ENCODE assay signal across 8 cellular contexts in the genomic region with DNA sequence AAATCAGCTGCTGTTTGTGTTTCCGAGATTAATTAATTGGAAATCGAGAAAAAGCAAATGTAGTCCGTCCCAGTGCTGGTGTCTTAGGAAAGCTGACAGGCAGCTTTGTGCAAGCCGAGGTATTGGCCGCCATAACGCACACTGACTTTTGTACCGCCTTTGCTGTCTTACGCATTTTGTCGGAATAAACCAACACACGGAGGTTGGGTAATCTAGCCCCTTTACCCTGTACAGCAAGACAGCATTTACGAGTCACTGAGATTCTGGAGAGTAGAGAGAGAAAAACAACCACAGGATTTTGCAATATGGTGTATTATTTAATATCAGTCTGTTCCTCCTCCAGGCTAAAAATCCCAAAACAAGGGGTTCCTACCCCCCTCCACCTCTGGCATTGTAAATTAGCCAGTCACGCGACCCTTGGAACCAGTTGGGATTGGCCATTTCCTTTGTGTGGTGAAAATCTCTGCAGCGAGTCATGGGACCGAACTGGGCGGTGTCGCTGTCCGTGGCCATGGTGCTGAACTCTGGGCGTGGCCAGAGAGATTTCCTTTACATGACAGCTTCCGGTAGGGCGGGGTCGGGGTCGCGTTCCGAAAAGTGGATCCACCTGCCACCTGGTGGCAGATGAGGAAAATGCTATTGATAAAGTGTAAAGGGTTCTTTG. TPM values are rescaled to one million over a fixed set of nuclear protein-coding genes. Genes with fewer than 3 reads are reported as not detected.
DNase-seq lines count a peak whose midpoint lies in the region; FAIRE-seq and TF ChIP-seq lines count a peak whose summit lies in the region.

No MANE protein-coding gene starts in this region.

- TF ChIP-seq CTCF in AG04450 (IDR thresholded peaks at IDR 0.05; ENCODE audit: low read depth, low read length), result 0 out of 2 replicates have a peak, but pooled peaks have one; percentile 21
- TF ChIP-seq CTCF in LNCAP (IDR thresholded peaks at IDR 0.05), result peak; percentile 69
- TF ChIP-seq CTCF in Peyer's patch (IDR thresholded peaks at IDR 0.05), result peak in 5 of 6 experiments; percentile 37 to 49 (median 41)
- peak; percentile 74 to 81 (median 74) for TF ChIP-seq CTCF in nephron (IDR thresholded peaks at IDR 0.05; ENCODE audit: unreplicated experiment in 3 of 3)

- peak; percentile 35 for FAIRE-seq in GM19239 (lab: Jason Lieb, UNC)

- POLR2A ChIA-PET in AG04450 (lab: Yijun Ruan, JAX), result no interaction called here

- H3K4me3 ChIP-seq in AG04450 (ENCODE audit: low read depth, low read length), result no peak overlapping the region
- peak overlapping the region in 2 of 4 donors; percentile 11 to 26 for H3K4me3 ChIP-seq in Peyer's patch
- peak overlapping the region; percentile 54 to 79 (median 65) for H3K4me3 ChIP-seq in subcutaneous abdominal adipose tissue (ENCODE audit: low read depth in 1 of 5, low read length in 5 of 5)

- H3K9me3 ChIP-seq in AG04450 (ENCODE audit: control insufficient read depth, insufficient read depth, low read length) (peaks cover 9% of the 10 kb centered on the region), Peyer's patch (no peaks in the 10 kb centered on the region), subcutaneous abdominal adipose tissue (ENCODE audit: control insufficient read depth in 5 of 5, low read length in 5 of 5) (no peaks in the 10 kb centered on the region)

- CTCF ChIA-PET in AG04450 (lab: Charles Lee), result no interaction called here

- H3K27ac Mint-ChIP-seq in nephron, result no peak overlapping the region

- H3K4me1 Mint-ChIP-seq in nephron, result peaks cover 4% of the 10 kb centered on the region

- H3K27ac ChIP-seq in AG04450 (ENCODE audit: low read depth, low read length), result no peak overlapping the region
- peak overlapping the region in 2 of 4 donors; percentile 1 to 33 for H3K27ac ChIP-seq in Peyer's patch
- H3K27ac ChIP-seq in subcutaneous abdominal adipose tissue (ENCODE audit: low read depth, low read length), result peak overlapping the region; percentile 80

- TF ChIP-seq POLR2A in Peyer's patch (IDR thresholded peaks at IDR 0.05), result no peak

- no peak overlapping the region for H3K4me3 Mint-ChIP-seq in nephron

- no peaks in the 10 kb centered on the region for H3K4me1 ChIP-seq in Peyer's patch
- peaks cover 6 to 17% (median 14%) of the 10 kb centered on the region in 5 donors for H3K4me1 ChIP-seq in subcutaneous abdominal adipose tissue (ENCODE audit: control insufficient read depth in 5 of 5, insufficient read depth in 5 of 5, low read length in 5 of 5)

- H3K9me3 Mint-ChIP-seq in nephron, result no peaks in the 10 kb centered on the region

- H3K9ac ChIP-seq in subcutaneous abdominal adipose tissue (ENCODE audit: low read length in 5 of 5), result peak overlapping the region; percentile 30 to 76 (median 63)

- H3K36me3 Mint-ChIP-seq in nephron (ENCODE audit: low read depth), result no peaks in the 10 kb centered on the region

- H3K27me3 Mint-ChIP-seq in nephron (ENCODE audit: low read depth), result peaks cover 8% of the 10 kb centered on the region

- H3K36me3 ChIP-seq in Peyer's patch (no peaks in the 10 kb centered on the region), subcutaneous abdominal adipose tissue (ENCODE audit: control insufficient read depth in 5 of 5, insufficient read depth in 5 of 5, low read length in 5 of 5) (no peaks in the 10 kb centered on the region)

- no peak for DNase-seq in AG04450 (ENCODE audit: low read depth, low spot score)
- peak; percentile 22 for DNase-seq in GM19239 (ENCODE audit: insufficient read length, low spot score)
- DNase-seq in Peyer's patch, result peak; percentile 38 to 84 (median 65)
- DNase-seq in activated T-helper 9 cell treated with anti-CD3 and anti-CD28 coated beads, Interleukin-2, amount 50 U/mL, for 16 hours (ENCODE audit: low read depth), result peak; percentile 24
- DNase-seq in foreskin melanocyte, result peak; percentile 44

- H3K27me3 ChIP-seq in AG04450 (ENCODE audit: control insufficient read depth, insufficient read depth, low read length) (no peaks in the 10 kb centered on the region), Peyer's patch (no peaks in the 10 kb centered on the region), subcutaneous abdominal adipose tissue (ENCODE audit: control insufficient read depth in 5 of 5, insufficient read depth in 4 of 5, low read length in 5 of 5) (peaks cover 0 to 6% (median 2%) of the 10 kb centered on the region in 5 donors)

RNA-seq across cellular contexts. Expression of a gene that starts 10.3 kb away (rescaled TPM):
- not detected in 2 replicates for polyA plus RNA-seq in AG04450 (2011; rRNA removed)
- polyA minus RNA-seq in AG04450 (2011; rRNA and poly(A)+ RNA removed), result not detected in 2 replicates
- not detected for total RNA-seq in Peyer's patch

RNA-seq across cellular contexts. Expression of a gene that starts 53.5 kb away (rescaled TPM):
- 0.86 and 1.1 TPM in 2 replicates for polyA plus RNA-seq in AG04450 (2011; rRNA removed)
- 0.91 and 2.8 TPM in 2 replicates for polyA minus RNA-seq in AG04450 (2011; rRNA and poly(A)+ RNA removed)
- total RNA-seq in Peyer's patch, result 1 to 10 TPM in 1 of 4 donors, under 1 TPM in 3; 0.35 to 1.3 (median 0.65) TPM

RNA-seq across cellular contexts. Expression of a gene that starts 59.4 kb away (rescaled TPM):
- 0.12 and 0.15 TPM in 2 replicates for polyA plus RNA-seq in AG04450 (2011; rRNA removed)
- 0.05 and 0.22 TPM in 2 replicates for polyA minus RNA-seq in AG04450 (2011; rRNA and poly(A)+ RNA removed)
- 1 to 10 TPM in 2 of 4 donors, under 1 TPM in 1, not detected in 1; 0.70 to 4.1 (median 1.1) TPM for total RNA-seq in Peyer's patch

Comparison
In these comparisons a context has a peak if more than half of its experiments do, and no peak if none do; other contexts are left out.
1. CTCF ChIP-seq: peak in every context shown above with its lines; median percentile 74 in nephron; 69 in LNCAP; 41 in Peyer's patch; 21 in AG04450.